In the genomic region with DNA sequence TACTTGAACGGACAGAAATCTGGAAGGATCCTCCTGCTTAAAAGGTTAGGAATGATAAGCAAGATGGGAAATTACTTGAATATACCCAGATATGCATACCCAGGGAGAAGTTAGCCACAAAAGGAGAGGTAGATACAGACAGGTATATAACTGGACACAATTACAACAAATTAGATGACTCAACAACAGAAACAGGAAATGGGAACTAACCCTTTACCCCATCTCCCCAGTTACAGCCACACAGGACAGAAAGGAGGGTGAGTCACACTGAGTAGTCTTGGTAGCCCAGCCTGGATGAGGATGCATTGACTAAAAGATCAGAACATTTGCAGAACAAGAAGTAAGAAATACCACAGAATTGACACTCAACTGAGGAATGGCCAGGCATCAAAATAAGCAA, we compare ENCODE assay signal across 9 cellular contexts.
DNase-seq lines count a peak whose midpoint lies in the region; ATAC-seq and TF ChIP-seq lines count a peak whose summit lies in the region.
"Had no signal": no experiment of that assay in that cellular context is flagged by ENCODE, and none has a peak within 500 bp of the region (broad histone marks: within the 10 kb centered on the region; RNA-seq: fewer than 3 reads in every experiment).

No MANE protein-coding gene starts in this region.

- no peaks in the 10 kb centered on the region for H3K4me1 Mint-ChIP-seq in CD8-positive, alpha-beta T cell (ENCODE audit: low read depth)
- H3K4me1 Mint-ChIP-seq: activated naive CD4-positive, alpha-beta T cell treated with anti-CD3 and anti-CD28 coated beads, Interleukin-2, amount 50 U/mL, for 24 hours had no signal

- TF ChIP-seq CTCF in PC-9 (conservative IDR thresholded peaks at IDR 0.05), result no peak
- no peak for TF ChIP-seq CTCF in CD8-positive, alpha-beta T cell (IDR thresholded peaks at IDR 0.05)

- H3K9me2 ChIP-seq in PC-9 (ENCODE audit: insufficient read depth), result no peaks in the 10 kb centered on the region

- no peaks in the 10 kb centered on the region for H3K36me3 Mint-ChIP-seq in CD8-positive, alpha-beta T cell
- H3K36me3 Mint-ChIP-seq: activated naive CD4-positive, alpha-beta T cell treated with anti-CD3 and anti-CD28 coated beads, Interleukin-2, amount 50 U/mL, for 24 hours had no signal

- H3F3A ChIP-seq in PC-9 (ENCODE audit: insufficient read depth, low read depth), result peaks cover 10% of the 10 kb centered on the region

- H3K27ac Mint-ChIP-seq in CD8-positive, alpha-beta T cell, result no peak overlapping the region
- H3K27ac Mint-ChIP-seq: activated naive CD4-positive, alpha-beta T cell treated with anti-CD3 and anti-CD28 coated beads, Interleukin-2, amount 50 U/mL, for 24 hours had no signal

- no peaks in the 10 kb centered on the region for H4K20me1 ChIP-seq in PC-9 (ENCODE audit: insufficient read depth)

- POLR2A ChIA-PET in PC-9 (lab: Charles Lee; ENCODE audit: unreplicated experiment), result no interaction called here
- POLR2A ChIA-PET in CD8-positive, alpha-beta T cell (lab: Charles Lee), result no interaction called here

- no peaks in the 10 kb centered on the region for H3K27me3 Mint-ChIP-seq in CD8-positive, alpha-beta T cell (ENCODE audit: low read depth)

- intact Hi-C loops in PC-9 (cut with micrococcal nuclease; ENCODE audit: unreplicated experiment), result no loop called here
- intact Hi-C loops in CD8-positive, alpha-beta T cell (cut with DNase I, micrococcal nuclease), result no loop called here

- H3K4me3 ChIP-seq in PC-9, result no peak overlapping the region
- no peak overlapping the region for H3K4me3 ChIP-seq in CD8-positive, alpha-beta T cell (ENCODE audit: low read depth, low read length)

- H3K27me3 ChIP-seq in PC-9 (ENCODE audit: insufficient read depth, low read depth), result no peaks in the 10 kb centered on the region
- H3K27me3 ChIP-seq in CD8-positive, alpha-beta T cell (ENCODE audit: insufficient read depth, low read length), result no peaks in the 10 kb centered on the region

- no peaks in the 10 kb centered on the region for H3K9me3 Mint-ChIP-seq in CD8-positive, alpha-beta T cell
- H3K9me3 Mint-ChIP-seq: activated naive CD4-positive, alpha-beta T cell treated with anti-CD3 and anti-CD28 coated beads, Interleukin-2, amount 50 U/mL, for 24 hours had no signal

- no peaks in the 10 kb centered on the region for H3K79me2 ChIP-seq in PC-9 (ENCODE audit: low read depth)

- peak overlapping the region; percentile 57 for H3K4me2 ChIP-seq in PC-9

- H3K4me1 ChIP-seq in PC-9 (replicated peaks; ENCODE audit: insufficient read depth), result peaks cover 13% of the 10 kb centered on the region
- H3K4me1 ChIP-seq in CD8-positive, alpha-beta T cell (ENCODE audit: insufficient read depth, low read length), result no peaks in the 10 kb centered on the region

- CTCF ChIA-PET in PC-9 (lab: Charles Lee), result no interaction called here
- CTCF ChIA-PET in CD8-positive, alpha-beta T cell (lab: Charles Lee), result no interaction called here

- DNase-seq in stimulated activated CD4-positive, alpha-beta T cell treated with anti-CD3 and anti-CD28 coated beads, Interleukin-15, amount 100 ng/mL, for 24 hours, result peak; percentile 13
- no peak for DNase-seq in stimulated activated CD4-positive, alpha-beta T cell treated with anti-CD3 and anti-CD28 coated beads, Interleukin-4, amount 100 ng/mL, for 24 hours
- DNase-seq in PC-9 (peak; percentile 50 to 88), foreskin melanocyte (peak; percentile 33), T-helper 9 cell (no peak), NCI-H510A (lab: John Stamatoyannopoulos, UW) (no peak)
- no peak for DNase-seq in CD8-positive, alpha-beta T cell

- no TSS peak for BruUV-seq in PC-9 (replicated peaks; lab: Mats Ljungman, UMichigan)

- H2AFZ ChIP-seq in PC-9, result no peak overlapping the region

- no peaks in the 10 kb centered on the region for H3K9me3 ChIP-seq in PC-9 (ENCODE audit: insufficient read depth, low read depth)
- H3K9me3 ChIP-seq in CD8-positive, alpha-beta T cell (ENCODE audit: low read length), result no peaks in the 10 kb centered on the region

- peak overlapping the region; percentile 81 for H3K27ac ChIP-seq in PC-9
- H3K27ac ChIP-seq in CD8-positive, alpha-beta T cell (ENCODE audit: low read depth, low read length), result no peak overlapping the region

- ATAC-seq in HG02981 (IDR thresholded peaks at IDR 0.05; ENCODE audit: unreplicated experiment), result peak; percentile 96
- no peak for ATAC-seq in CD8-positive, alpha-beta T cell

- H3K4me3 Mint-ChIP-seq in CD8-positive, alpha-beta T cell, result no peak overlapping the region
- H3K4me3 Mint-ChIP-seq: activated naive CD4-positive, alpha-beta T cell treated with anti-CD3 and anti-CD28 coated beads, Interleukin-2, amount 50 U/mL, for 24 hours had no signal

- no peaks in the 10 kb centered on the region for H3K36me3 ChIP-seq in PC-9 (ENCODE audit: low read depth)
- H3K36me3 ChIP-seq in CD8-positive, alpha-beta T cell (ENCODE audit: insufficient read depth, low read length), result no peaks in the 10 kb centered on the region

Comparison
In these comparisons a context has a peak if more than half of its experiments do, and no peak if none do; other contexts are left out.
1. DNase-seq: peak in stimulated activated CD4-positive, alpha-beta T cell treated with anti-CD3 and anti-CD28 coated beads, Interleukin-15, amount 100 ng/mL, for 24 hours (single experiment), PC-9 (2 of 2) and foreskin melanocyte (single experiment); none in stimulated activated CD4-positive, alpha-beta T cell treated with anti-CD3 and anti-CD28 coated beads, Interleukin-4, amount 100 ng/mL, for 24 hours (single experiment), CD8-positive, alpha-beta T cell (0 of 7), T-helper 9 cell (single experiment) and NCI-H510A (single experiment).